Comparison of ENCODE assay signal across 11 cellular contexts in the genomic region with DNA sequence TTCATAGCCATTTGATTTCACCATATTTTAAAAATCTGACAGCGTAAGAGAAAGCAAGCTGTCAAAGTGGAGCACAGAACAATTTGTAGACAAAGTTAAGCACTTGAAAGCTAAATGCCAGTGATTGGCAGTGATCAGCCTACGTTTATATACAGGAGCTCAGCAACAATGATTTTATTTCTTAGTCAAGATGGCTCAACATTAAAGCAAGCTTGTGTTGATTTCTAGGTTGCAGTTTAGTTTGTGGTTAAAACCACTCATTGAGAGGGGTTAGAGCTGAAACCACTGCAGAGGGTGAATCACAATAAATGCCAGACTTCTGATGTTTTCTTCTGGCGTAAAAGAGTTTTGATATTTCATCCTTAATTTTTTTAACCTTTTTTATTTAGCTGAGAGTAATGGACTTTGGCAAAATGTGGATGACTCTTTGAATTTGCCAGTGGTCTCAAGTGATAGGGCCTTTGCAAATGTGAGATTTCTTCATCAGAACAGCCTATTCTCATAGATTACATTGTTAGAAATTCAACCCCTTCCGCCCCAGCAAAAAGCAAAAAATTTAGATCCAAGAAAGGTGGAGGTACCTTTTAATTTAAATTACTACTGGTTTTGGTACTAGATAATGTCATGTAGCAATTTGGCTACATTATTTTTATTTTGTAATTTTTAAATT.
A peak's percentile ranks its signal among the peaks of the same experiment; 100 is the strongest.
DNase-seq lines count a peak whose midpoint lies in the region; ATAC-seq, FAIRE-seq and TF ChIP-seq lines count a peak whose summit lies in the region.
"Had no signal": no experiment of that assay in that cellular context is flagged by ENCODE, and none has a peak within 500 bp of the region (broad histone marks: within the 10 kb centered on the region; RNA-seq: fewer than 3 reads in every experiment).

No MANE protein-coding gene starts in this region.

- H3K4me3 ChIP-seq in cardiac fibroblast (replicated peaks in 1 of 2; ENCODE audit: low read depth in 2 of 2, low read length in 2 of 2), result no peak overlapping the region
- H3K4me3 ChIP-seq: SJCRH30 had no signal

- ATAC-seq in GM19452 (IDR thresholded peaks at IDR 0.05; ENCODE audit: unreplicated experiment), result no peak

- peak; percentile 17 for DNase-seq in activated gamma-delta T cell treated with Interleukin-2 at 50 U/mL for 16 hours
- DNase-seq in activated gamma-delta T cell (lab: John Stamatoyannopoulos, UW), result no peak
- peak; percentile 16 to 26 for DNase-seq in Kasumi-1 (lab: John Stamatoyannopoulos, UW)
- peak; percentile 56 to 89 for DNase-seq in cardiac fibroblast (ENCODE audit: low read depth in 2 of 2)
- peak; percentile 36 for DNase-seq in smooth muscle cell of the brain vasculature (ENCODE audit: low read depth, low spot score)
- no peak for DNase-seq in NCI-H1105 (lab: John Stamatoyannopoulos, UW)
- DNase-seq in D721Med (ENCODE audit: insufficient read length, low spot score), result no peak
- DNase-seq: Calu3, erythroblast had no signal

- TF ChIP-seq CTCF in cardiac fibroblast (IDR thresholded peaks at IDR 0.05; ENCODE audit: low read depth, low read length) (no peak), D721Med (IDR thresholded peaks at IDR 0.05; ENCODE audit: insufficient read depth, missing control alignments) (no peak)

- FAIRE-seq in D721Med (lab: Jason Lieb, UNC), result no peak

Comparison
In these comparisons a context has a peak if more than half of its experiments do, and no peak if none do; other contexts are left out.
1. DNase-seq: peak in activated gamma-delta T cell treated with Interleukin-2 at 50 U/mL for 16 hours (single experiment), Kasumi-1 (2 of 2), cardiac fibroblast (2 of 2) and smooth muscle cell of the brain vasculature (single experiment); none in activated gamma-delta T cell (single experiment), NCI-H1105 (single experiment) and D721Med (single experiment).